Comparison of ENCODE assay signal across 8 cellular contexts in the genomic region with DNA sequence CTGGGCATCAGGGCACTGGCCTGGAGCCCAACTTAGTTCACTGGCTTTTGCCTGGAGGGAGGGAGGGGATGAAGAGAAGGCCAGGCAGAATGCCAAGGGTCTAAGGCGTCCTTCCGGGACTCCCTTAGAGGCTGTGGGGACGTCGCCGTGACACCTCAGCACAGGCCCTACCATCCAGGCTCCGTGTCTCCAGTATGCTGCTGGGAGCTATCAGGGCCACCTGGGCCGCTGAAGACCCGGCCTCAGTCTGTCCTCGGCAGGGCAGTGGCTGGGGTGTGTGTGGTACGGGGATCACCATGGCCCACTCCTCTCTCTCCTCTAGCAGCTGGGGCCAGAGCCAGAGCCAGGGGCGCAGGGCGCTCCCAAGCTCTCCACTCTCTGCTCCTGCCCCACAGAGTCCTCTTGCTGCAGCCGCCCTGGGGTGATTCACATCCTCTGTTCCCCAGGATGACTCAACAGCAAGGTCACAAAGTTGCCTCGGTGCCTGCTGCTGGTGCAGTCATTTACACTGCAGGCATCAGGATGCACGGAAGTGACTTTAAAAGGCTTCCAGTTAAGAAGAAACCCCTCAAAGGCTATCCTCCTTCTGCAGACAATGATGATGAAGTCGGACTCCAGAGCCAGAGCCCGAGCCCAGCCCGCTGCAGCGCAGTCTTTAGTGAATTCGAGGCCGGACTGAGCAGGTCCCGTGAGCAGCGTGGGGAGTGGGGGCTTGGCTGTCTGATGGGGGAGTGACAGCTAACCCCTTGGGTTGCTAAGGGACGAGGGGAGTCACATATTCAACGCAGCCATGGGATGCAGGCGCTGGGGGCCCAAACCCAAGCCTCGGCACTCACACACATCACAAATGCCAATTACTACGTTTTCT. TPM values are rescaled to one million over a fixed set of nuclear protein-coding genes. Genes with fewer than 3 reads are reported as not detected.
DNase-seq lines count a peak whose midpoint lies in the region; TF ChIP-seq lines count a peak whose summit lies in the region.

No MANE protein-coding gene starts in this region.

- no peak for TF ChIP-seq CTCF in epithelial cell of esophagus (IDR thresholded peaks at IDR 0.05; ENCODE audit: insufficient read depth, low read depth, low read length, missing control alignments)
- TF ChIP-seq CTCF in GM20000 (IDR thresholded peaks at IDR 0.05; ENCODE audit: extremely low read depth, missing control alignments): no peak

- peaks cover 12% of the 10 kb centered on the region for H3K27me3 ChIP-seq in H7 (ENCODE audit: control insufficient read depth, insufficient read depth, low read length)

- DNase-seq in H7: peak; percentile 66
- peak; percentile 91 for DNase-seq in epithelial cell of esophagus (ENCODE audit: low read depth)
- peak in 2 of 3 donors; percentile 25 to 42 for DNase-seq in stimulated activated CD4-positive, alpha-beta T cell treated with anti-CD3 and anti-CD28 coated beads, Interleukin-12 subunit alpha, Interleukin-12 subunit beta, amount 100 ng/mL, for 48 hours (ENCODE audit: low read depth in 2 of 3, low spot score in 1 of 3)
- no peak for DNase-seq in DMS 273 treated with DMSO at 0.1 percent for 48 hours (lab: John Stamatoyannopoulos, UW)
- no peak for DNase-seq in NCI-H1092 treated with DMSO at 0.1 percent for 48 hours (lab: John Stamatoyannopoulos, UW)
- DNase-seq in GM20000 (ENCODE audit: low spot score): no peak
- no peak for DNase-seq in HuH-7 (ENCODE audit: low spot score)

- no peak overlapping the region for H3K4me3 ChIP-seq in H7 (ENCODE audit: insufficient read depth, low read depth, low read length)
- H3K4me3 ChIP-seq in epithelial cell of esophagus (ENCODE audit: low read length): no peak overlapping the region

- no peaks in the 10 kb centered on the region for H3K36me3 ChIP-seq in H7 (replicated peaks; ENCODE audit: control insufficient read depth, insufficient read depth, low read length)

TF ChIP-seq in PFSK-1, 5 proteins besides CTCF, POLR2A, EP300 and RAD21:
- TF ChIP-seq TAF1 (IDR thresholded peaks at IDR 0.05; ENCODE audit: borderline replicate concordance, insufficient read depth, low read length): no peak
- TF ChIP-seq POLR2AphosphoS5 (IDR thresholded peaks at IDR 0.05; ENCODE audit: low read depth, low read length): no peak
- TF ChIP-seq, protein P1, sequence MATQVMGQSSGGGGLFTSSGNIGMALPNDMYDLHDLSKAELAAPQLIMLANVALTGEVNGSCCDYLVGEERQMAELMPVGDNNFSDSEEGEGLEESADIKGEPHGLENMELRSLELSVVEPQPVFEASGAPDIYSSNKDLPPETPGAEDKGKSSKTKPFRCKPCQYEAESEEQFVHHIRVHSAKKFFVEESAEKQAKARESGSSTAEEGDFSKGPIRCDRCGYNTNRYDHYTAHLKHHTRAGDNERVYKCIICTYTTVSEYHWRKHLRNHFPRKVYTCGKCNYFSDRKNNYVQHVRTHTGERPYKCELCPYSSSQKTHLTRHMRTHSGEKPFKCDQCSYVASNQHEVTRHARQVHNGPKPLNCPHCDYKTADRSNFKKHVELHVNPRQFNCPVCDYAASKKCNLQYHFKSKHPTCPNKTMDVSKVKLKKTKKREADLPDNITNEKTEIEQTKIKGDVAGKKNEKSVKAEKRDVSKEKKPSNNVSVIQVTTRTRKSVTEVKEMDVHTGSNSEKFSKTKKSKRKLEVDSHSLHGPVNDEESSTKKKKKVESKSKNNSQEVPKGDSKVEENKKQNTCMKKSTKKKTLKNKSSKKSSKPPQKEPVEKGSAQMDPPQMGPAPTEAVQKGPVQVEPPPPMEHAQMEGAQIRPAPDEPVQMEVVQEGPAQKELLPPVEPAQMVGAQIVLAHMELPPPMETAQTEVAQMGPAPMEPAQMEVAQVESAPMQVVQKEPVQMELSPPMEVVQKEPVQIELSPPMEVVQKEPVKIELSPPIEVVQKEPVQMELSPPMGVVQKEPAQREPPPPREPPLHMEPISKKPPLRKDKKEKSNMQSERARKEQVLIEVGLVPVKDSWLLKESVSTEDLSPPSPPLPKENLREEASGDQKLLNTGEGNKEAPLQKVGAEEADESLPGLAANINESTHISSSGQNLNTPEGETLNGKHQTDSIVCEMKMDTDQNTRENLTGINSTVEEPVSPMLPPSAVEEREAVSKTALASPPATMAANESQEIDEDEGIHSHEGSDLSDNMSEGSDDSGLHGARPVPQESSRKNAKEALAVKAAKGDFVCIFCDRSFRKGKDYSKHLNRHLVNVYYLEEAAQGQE (IDR thresholded peaks at IDR 0.05; ENCODE audit: insufficient read depth in 1 of 2, low read depth in 2 of 2, low read length in 2 of 2): no peak
- TF ChIP-seq FOXP2 (optimal IDR thresholded peaks at IDR 0.05; ENCODE audit: borderline replicate concordance, extremely low read depth, extremely low read length, insufficient read depth): peak; percentile 52

RNA-seq across cellular contexts. Expression of a gene that starts 31.9 kb away (rescaled TPM):
- 1.6 and 5.2 TPM in 2 replicates for total RNA-seq in H7 (2014; rRNA removed; shearing (Covaris generic))
- 4.1 TPM for polyA plus RNA-seq in PFSK-1 (2012; ENCODE audit: insufficient read length, low read depth)

Comparison
In these comparisons a context has a peak if more than half of its experiments do, and no peak if none do; other contexts are left out.
1. DNase-seq: peak in H7 (single experiment), epithelial cell of esophagus (single experiment) and stimulated activated CD4-positive, alpha-beta T cell treated with anti-CD3 and anti-CD28 coated beads, Interleukin-12 subunit alpha, Interleukin-12 subunit beta, amount 100 ng/mL, for 48 hours (2 of 3); none in DMS 273 treated with DMSO at 0.1 percent for 48 hours (single experiment), NCI-H1092 treated with DMSO at 0.1 percent for 48 hours (single experiment), GM20000 (single experiment) and HuH-7 (single experiment).